In the genomic region with DNA sequence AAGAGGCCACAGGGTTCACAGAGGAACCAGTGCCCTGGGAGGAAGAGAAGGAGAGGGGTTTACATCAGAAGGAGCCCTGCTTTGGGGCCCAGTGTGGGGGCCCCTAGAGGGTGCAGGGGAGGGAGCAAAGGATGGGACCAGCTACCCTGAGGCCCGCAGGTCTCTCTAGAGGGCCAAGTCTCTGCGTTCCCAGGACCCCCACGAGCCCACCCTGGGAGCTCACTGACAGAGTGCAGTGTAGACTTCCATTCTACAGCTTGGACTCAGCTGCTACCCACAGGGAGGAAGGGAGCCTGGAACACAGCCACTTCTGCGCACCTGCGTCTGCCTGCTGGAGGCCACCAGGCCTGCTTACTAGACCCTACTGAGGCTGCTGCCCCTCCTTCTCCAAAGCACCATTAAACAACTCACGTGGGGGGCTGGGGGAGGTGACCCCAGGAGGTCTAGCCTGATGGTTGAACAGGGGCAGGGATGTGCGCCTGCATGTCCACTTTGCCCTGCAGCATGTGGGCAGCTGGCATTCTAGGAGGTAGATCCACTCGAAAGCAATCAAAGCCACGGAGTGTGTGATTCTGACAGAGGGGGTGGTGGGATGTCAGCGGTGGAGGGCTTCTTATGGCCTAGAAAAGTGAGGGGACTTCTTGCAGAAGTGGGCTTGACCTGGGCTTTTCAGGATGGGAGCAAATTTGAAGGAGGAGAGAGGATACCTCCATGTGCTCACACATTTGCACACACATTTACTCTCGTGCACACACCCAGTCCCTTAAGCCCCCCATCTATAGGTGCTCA, we compare ENCODE assay signal across 12 cellular contexts.
DNase-seq lines count a peak whose midpoint lies in the region; ATAC-seq, FAIRE-seq and TF ChIP-seq lines count a peak whose summit lies in the region.
"Had no signal": no experiment of that assay in that cellular context is flagged by ENCODE, and none has a peak within 500 bp of the region (broad histone marks: within the 10 kb centered on the region; RNA-seq: fewer than 3 reads in every experiment).

No MANE protein-coding gene starts in this region.

- in situ Hi-C loops in G401 (cut with HindIII; ENCODE audit: low sequenced_read_pairs), result no loop called here

- H3K4me3 ChIP-seq in OCI-LY1 (ENCODE audit: low read depth, low read length, poor library complexity, severe bottlenecking) (peak overlapping the region; percentile 17), endodermal cell (ENCODE audit: low read length) (no peak overlapping the region), small intestine (ENCODE audit: low read depth in 1 of 2, low read length in 2 of 2) (no peak overlapping the region)

- H3K27ac ChIP-seq in OCI-LY1 (ENCODE audit: low read depth, low read length, poor library complexity, severe bottlenecking) (peak overlapping the region; percentile 100), endodermal cell (ENCODE audit: low read depth, low read length) (peak overlapping the region; percentile 44), small intestine (ENCODE audit: low read depth in 1 of 2, low read length in 1 of 2) (peak overlapping the region; percentile 43 to 88)

- no peaks in the 10 kb centered on the region for H4K20me1 ChIP-seq in OCI-LY1 (ENCODE audit: insufficient read depth, low read length)

- H3K9me3 Mint-ChIP-seq in activated CD4-positive, alpha-beta T cell treated with anti-CD3 and anti-CD28 coated beads, Interleukin-2, amount 10 ng/mL, durations not matched to agents 24 days and 14 days, result no peaks in the 10 kb centered on the region
- peaks cover 3% of the 10 kb centered on the region for H3K9me3 Mint-ChIP-seq in endodermal cell
- H3K9me3 Mint-ChIP-seq: HFFc6 had no signal

- H3K4me2 ChIP-seq in OCI-LY1 (ENCODE audit: low read length), result peak overlapping the region; percentile 38

- no peak overlapping the region for H2AFZ ChIP-seq in OCI-LY1 (ENCODE audit: low read length)

- no peaks in the 10 kb centered on the region for H3K9me2 ChIP-seq in OCI-LY1 (ENCODE audit: low read depth, low read length)

- peaks cover 12% of the 10 kb centered on the region for H3K36me3 Mint-ChIP-seq in activated CD4-positive, alpha-beta T cell treated with anti-CD3 and anti-CD28 coated beads, Interleukin-2, amount 10 ng/mL, durations not matched to agents 24 days and 14 days (ENCODE audit: low read depth)
- H3K36me3 Mint-ChIP-seq in endodermal cell (ENCODE audit: low read depth), result no peaks in the 10 kb centered on the region

- H3K4me3 Mint-ChIP-seq in activated CD4-positive, alpha-beta T cell treated with anti-CD3 and anti-CD28 coated beads, Interleukin-2, amount 10 ng/mL, durations not matched to agents 24 days and 14 days, result peak overlapping the region; percentile 57
- H3K4me3 Mint-ChIP-seq in endodermal cell, result no peak overlapping the region
- H3K4me3 Mint-ChIP-seq: HFFc6 had no signal

- peaks cover 76% of the 10 kb centered on the region for H3K4me1 Mint-ChIP-seq in activated CD4-positive, alpha-beta T cell treated with anti-CD3 and anti-CD28 coated beads, Interleukin-2, amount 10 ng/mL, durations not matched to agents 24 days and 14 days
- H3K4me1 Mint-ChIP-seq in endodermal cell, result peaks cover 16% of the 10 kb centered on the region

- peaks cover 90% of the 10 kb centered on the region for H3K4me1 ChIP-seq in OCI-LY1 (ENCODE audit: insufficient read depth, low read length, severe bottlenecking)
- no peaks in the 10 kb centered on the region for H3K4me1 ChIP-seq in endodermal cell (ENCODE audit: control insufficient read depth, insufficient read depth, low read length)
- H3K4me1 ChIP-seq in small intestine (ENCODE audit: control insufficient read depth in 2 of 2, insufficient read depth in 1 of 2, low read depth in 1 of 2, low read length in 1 of 2), result peaks cover 26 to 28% of the 10 kb centered on the region in 2 donors

- H3K27me3 ChIP-seq in OCI-LY1 (ENCODE audit: insufficient read depth, low read length), result no peaks in the 10 kb centered on the region
- no peaks in the 10 kb centered on the region for H3K27me3 ChIP-seq in endodermal cell (ENCODE audit: control insufficient read depth, insufficient read depth, low read length, poor library complexity, severe bottlenecking)
- no peaks in the 10 kb centered on the region for H3K27me3 ChIP-seq in small intestine (ENCODE audit: control insufficient read depth in 2 of 2, insufficient read depth in 2 of 2, low read length in 2 of 2)

- H3K27me3 Mint-ChIP-seq in activated CD4-positive, alpha-beta T cell treated with anti-CD3 and anti-CD28 coated beads, Interleukin-2, amount 10 ng/mL, durations not matched to agents 24 days and 14 days, result no peaks in the 10 kb centered on the region
- H3K27me3 Mint-ChIP-seq in endodermal cell (ENCODE audit: insufficient read depth), result no peaks in the 10 kb centered on the region

- TF ChIP-seq CTCF in OCI-LY1 (IDR thresholded peaks at IDR 0.05; ENCODE audit: low read length), result no peak
- no peak for TF ChIP-seq CTCF in endodermal cell (conservative IDR thresholded peaks at IDR 0.05)

- H3K79me2 ChIP-seq in OCI-LY1 (ENCODE audit: insufficient read depth, low read length), result no peaks in the 10 kb centered on the region

- H3K9me3 ChIP-seq in OCI-LY1 (ENCODE audit: low read length), result no peaks in the 10 kb centered on the region
- H3K9me3 ChIP-seq in endodermal cell (ENCODE audit: control insufficient read depth, low read length), result no peaks in the 10 kb centered on the region
- H3K9me3 ChIP-seq in small intestine (ENCODE audit: control insufficient read depth, low read depth), result no peaks in the 10 kb centered on the region

- H3K36me3 ChIP-seq in OCI-LY1 (ENCODE audit: insufficient read depth, low read length) (no peaks in the 10 kb centered on the region), endodermal cell (ENCODE audit: control insufficient read depth, insufficient read depth, low read length) (no peaks in the 10 kb centered on the region), small intestine (ENCODE audit: control insufficient read depth in 2 of 2, insufficient read depth in 2 of 2, low read length in 2 of 2) (no peaks in the 10 kb centered on the region)

- peaks cover 15% of the 10 kb centered on the region; the same call in 1 of the 2 replicates for H3F3A ChIP-seq in OCI-LY1 (ENCODE audit: insufficient read depth, low read length)

- no peak for ATAC-seq in HG03354 (IDR thresholded peaks at IDR 0.05; ENCODE audit: poor library complexity, severe bottlenecking, unreplicated experiment)
- ATAC-seq: left colon, Panc1 had no signal

- H3K27ac Mint-ChIP-seq in activated CD4-positive, alpha-beta T cell treated with anti-CD3 and anti-CD28 coated beads, Interleukin-2, amount 10 ng/mL, durations not matched to agents 24 days and 14 days, result peak overlapping the region; percentile 95
- peak overlapping the region; percentile 80 for H3K27ac Mint-ChIP-seq in endodermal cell
- H3K27ac Mint-ChIP-seq: HFFc6 had no signal

- peak overlapping the region; percentile 72 for H3K9ac ChIP-seq in OCI-LY1 (ENCODE audit: low read length)
- no peak overlapping the region for H3K9ac ChIP-seq in endodermal cell (ENCODE audit: extremely low read depth, low read length, poor library complexity, severe bottlenecking)

- DNase-seq in activated CD4-positive, alpha-beta T cell treated with anti-CD3 and anti-CD28 coated beads, Interleukin-2, amount 10 ng/mL, durations not matched to agents 24 days and 14 days, result no peak
- no peak for DNase-seq in activated CD4-positive, alpha-beta T cell treated with anti-CD3 and anti-CD28 coated beads, Interleukin-2, amount 50 U/mL, for 48 hours
- DNase-seq in endodermal cell, result peak; percentile 42
- no peak for DNase-seq in small intestine
- no peak for DNase-seq in G401 (ENCODE audit: low spot score)
- DNase-seq in SKM-1 treated with dmso at 0.1 percent for 144 hours (lab: John Stamatoyannopoulos, UW; ENCODE audit: unreplicated experiment), result no peak
- DNase-seq: HFFc6, left colon, NCI-H1092 treated with DMSO at 0.1 percent for 48 hours had no signal

- intact Hi-C loops in activated CD4-positive, alpha-beta T cell treated with anti-CD3 and anti-CD28 coated beads, Interleukin-2, amount 10 ng/mL, durations not matched to agents 24 days and 14 days (cut with micrococcal nuclease), result no loop called here

- FAIRE-seq in small intestine (lab: Jason Lieb, UNC), result no peak

- 90 to 98% methylated on average over 6 to 11 of the region's 11 CpGs for WGBS in endodermal cell (ENCODE audit: insufficient coverage in 1 of 2, insufficient read length in 1 of 2), 2 experiments
- WGBS in small intestine, 3 donors, result 66 to 77% (median 75%) methylated on average over 9 to 11 of the region's 11 CpGs

Comparison
In these comparisons a context has a peak if more than half of its experiments do, and no peak if none do; other contexts are left out.
1. H3K27ac ChIP-seq: peak in every context shown above with its lines; median percentile 100 in OCI-LY1; 66 in small intestine; 44 in endodermal cell.